In genomic region chr6:30907758-30908591, GRCh38 we compare ENCODE assay signal across 8 cellular contexts. TPM values are rescaled to one million over a fixed set of nuclear protein-coding genes. Genes with fewer than 3 reads are reported as not detected.
DNase-seq lines count a peak whose midpoint lies in the region; ATAC-seq and TF ChIP-seq lines count a peak whose summit lies in the region.

Gene GTF2H4, plus strand, starts transcription at chr6:30908207.

- TF ChIP-seq CTCF in left lung (IDR thresholded peaks at IDR 0.05): no peak

- H3K36me3 Mint-ChIP-seq in dendritic cell treated with granulocyte-macrophage colony-stimulating factor and Interleukin-4, amounts not matched to agents 40 ng/mL and 50 ng/mL, for 4 days (ENCODE audit: low read depth): peaks cover 43% of the 10 kb centered on the region

- ATAC-seq in GM19395 (IDR thresholded peaks at IDR 0.05; ENCODE audit: unreplicated experiment) (peak; percentile 94), HG03565 (IDR thresholded peaks at IDR 0.05; ENCODE audit: unreplicated experiment) (peak; percentile 92), left lung (peak; percentile 99)

- H3K27me3 Mint-ChIP-seq in dendritic cell treated with granulocyte-macrophage colony-stimulating factor and Interleukin-4, amounts not matched to agents 40 ng/mL and 50 ng/mL, for 4 days: no peaks in the 10 kb centered on the region

- H3K36me3 ChIP-seq in left lung: peaks cover 0 to 26% of the 10 kb centered on the region in 2 donors

- H3K4me1 ChIP-seq in left lung: peaks cover 3 to 21% of the 10 kb centered on the region in 2 donors

- H3K4me3 Mint-ChIP-seq in dendritic cell treated with granulocyte-macrophage colony-stimulating factor and Interleukin-4, amounts not matched to agents 40 ng/mL and 50 ng/mL, for 4 days: peak within 1 kb of the TSS; percentile 96

- H3K27me3 ChIP-seq in left lung: no peaks in the 10 kb centered on the region

- DNase-seq in C1 segment of cervical spinal cord (lab: John Stamatoyannopoulos, UW) (peak; percentile 70 to 97 (median 93)), NCI-H774 (lab: John Stamatoyannopoulos, UW) (peak; percentile 97), left lung (peak; percentile 97)
- peak; percentile 95 to 97 for DNase-seq in activated CD4-positive, alpha-beta T cell treated with anti-CD3 and anti-CD28 coated beads, Interleukin-2, amount 50 U/mL, for 4 hours
- DNase-seq in stimulated activated CD4-positive, alpha-beta T cell treated with anti-CD3 and anti-CD28 coated beads, Interleukin-2, amount 100 ng/mL, for 48 hours: peak; percentile 88 to 92

- H3K27ac Mint-ChIP-seq in dendritic cell treated with granulocyte-macrophage colony-stimulating factor and Interleukin-4, amounts not matched to agents 40 ng/mL and 50 ng/mL, for 4 days: peak within 1 kb of the TSS; percentile 81

- peak within 1 kb of the TSS; percentile 77 to 91 for H3K4me3 ChIP-seq in left lung

- no peaks in the 10 kb centered on the region for H3K9me3 ChIP-seq in left lung

- H3K9me3 Mint-ChIP-seq in dendritic cell treated with granulocyte-macrophage colony-stimulating factor and Interleukin-4, amounts not matched to agents 40 ng/mL and 50 ng/mL, for 4 days: no peaks in the 10 kb centered on the region

- H3K4me1 Mint-ChIP-seq in dendritic cell treated with granulocyte-macrophage colony-stimulating factor and Interleukin-4, amounts not matched to agents 40 ng/mL and 50 ng/mL, for 4 days (ENCODE audit: low read depth): peaks cover 12% of the 10 kb centered on the region

- intact Hi-C loops in dendritic cell treated with granulocyte-macrophage colony-stimulating factor and Interleukin-4, amounts not matched to agents 40 ng/mL and 50 ng/mL, for 4 days (cut with micrococcal nuclease): no loop called here
- intact Hi-C loops in left lung (cut with DNase I): no loop called here

- peak within 1 kb of the TSS in 1 of 2 donors; percentile 55 for H3K27ac ChIP-seq in left lung

RNA-seq across cellular contexts. Expression of gene GTF2H4, which starts in this region (rescaled TPM):
- 10 to 100 TPM; 29.5 to 34.2 TPM for total RNA-seq in left lung
